In genomic region chr13:84706004-84706710, GRCh38 we compare ENCODE assay signal across 22 cellular contexts.
"Had no signal": no experiment of that assay in that cellular context is flagged by ENCODE, and none has a peak within 500 bp of the region (broad histone marks: within the 10 kb centered on the region; RNA-seq: fewer than 3 reads in every experiment).

No MANE protein-coding gene starts in this region.

- H3K36me3 ChIP-seq: ascending aorta, breast epithelium, neutrophil, suprapubic skin had no signal

- H3K79me2 ChIP-seq: parathyroid adenoma had no signal

- H3K27ac ChIP-seq: ascending aorta, breast epithelium, foreskin keratinocyte, neutrophil, parathyroid adenoma, suprapubic skin had no signal

- H3K36me3 Mint-ChIP-seq: natural killer cell had no signal

- H3K9me3 Mint-ChIP-seq: activated naive CD8-positive, alpha-beta T cell treated with anti-CD3 and anti-CD28 coated beads, Interleukin-2, amount 50 U/mL, for 24 hours; activated T-cell treated with anti-CD3 and anti-CD28 coated beads, Interleukin-2, amount 50 U/mL, for 72 hours had no signal

- H3K4me1 Mint-ChIP-seq: activated naive CD8-positive, alpha-beta T cell treated with anti-CD3 and anti-CD28 coated beads, Interleukin-2, amount 50 U/mL, for 24 hours; natural killer cell had no signal

- DNase-seq: activated CD4-positive, alpha-beta T cell treated with anti-CD3 and anti-CD28 coated beads, Interleukin-2, amount 50 U/mL, for 48 hours; activated CD4-positive, CD25-positive, alpha-beta regulatory T cell treated with anti-CD3 and anti-CD28 coated beads, Interleukin-2, amount 50 U/mL, for 72 hours; activated CD8-positive, alpha-beta memory T cell treated with anti-CD3 and anti-CD28 coated beads, Interleukin-2, amount 50 U/mL, for 4 hours; activated gamma-delta T cell treated with Interleukin-2 at 50 U/mL for 16 hours; activated naive CD8-positive, alpha-beta T cell treated with anti-CD3 and anti-CD28 coated beads, Interleukin-2, amount 50 U/mL, for 24 hours; activated T-cell treated with anti-CD3 and anti-CD28 coated beads, Interleukin-2, amount 50 U/mL, for 72 hours; cerebellar nuclear complex; effector memory CD4-positive, alpha-beta T cell; foreskin keratinocyte; kidney glomerular epithelial cell; mesenchymal stem cell; natural killer cell; stimulated activated CD4-positive, alpha-beta T cell treated with anti-CD3 and anti-CD28 coated beads, Interleukin-4, amount 100 ng/mL, for 1 hour; stimulated activated naive CD4-positive, alpha-beta T cell treated with Interleukin-2 at 50 U/mL for 16 hours; T1000; trophoblast cell had no signal

- H3K27ac Mint-ChIP-seq: activated naive CD8-positive, alpha-beta T cell treated with anti-CD3 and anti-CD28 coated beads, Interleukin-2, amount 50 U/mL, for 24 hours; activated T-cell treated with anti-CD3 and anti-CD28 coated beads, Interleukin-2, amount 50 U/mL, for 72 hours; dendritic cell treated with granulocyte-macrophage colony-stimulating factor and Interleukin-4, amounts not matched to agents 40 ng/mL and 50 ng/mL, for 4 days; natural killer cell had no signal

- H3K4me1 ChIP-seq: ascending aorta, breast epithelium, foreskin keratinocyte, parathyroid adenoma, suprapubic skin had no signal

- ATAC-seq: activated naive CD8-positive, alpha-beta T cell treated with anti-CD3 and anti-CD28 coated beads, Interleukin-2, amount 50 U/mL, for 24 hours; foreskin keratinocyte; natural killer cell had no signal

- H3K4me3 ChIP-seq: ascending aorta, breast epithelium, suprapubic skin had no signal

- H3K27me3 Mint-ChIP-seq: activated naive CD8-positive, alpha-beta T cell treated with anti-CD3 and anti-CD28 coated beads, Interleukin-2, amount 50 U/mL, for 24 hours; dendritic cell treated with granulocyte-macrophage colony-stimulating factor and Interleukin-4, amounts not matched to agents 40 ng/mL and 50 ng/mL, for 4 days had no signal

- H2AFZ ChIP-seq: parathyroid adenoma had no signal

- H3K27me3 ChIP-seq: ascending aorta, breast epithelium, foreskin keratinocyte, neutrophil, suprapubic skin had no signal

- H3K4me3 Mint-ChIP-seq: activated naive CD8-positive, alpha-beta T cell treated with anti-CD3 and anti-CD28 coated beads, Interleukin-2, amount 50 U/mL, for 24 hours; activated T-cell treated with anti-CD3 and anti-CD28 coated beads, Interleukin-2, amount 50 U/mL, for 72 hours; dendritic cell treated with granulocyte-macrophage colony-stimulating factor and Interleukin-4, amounts not matched to agents 40 ng/mL and 50 ng/mL, for 4 days; natural killer cell had no signal
